Comparison of ENCODE assay signal across 8 cellular contexts in genomic region chr12:119780786-119781434, GRCh38.
A peak's percentile ranks its signal among the peaks of the same experiment; 100 is the strongest.
DNase-seq lines count a peak whose midpoint lies in the region; ATAC-seq, FAIRE-seq and TF ChIP-seq lines count a peak whose summit lies in the region.

No MANE protein-coding gene starts in this region.

- no peaks in the 10 kb centered on the region for H3K4me1 Mint-ChIP-seq in natural killer cell
- no peaks in the 10 kb centered on the region for H3K4me1 Mint-ChIP-seq in natural killer cell treated with Interleukin-12 subunit alpha and Interleukin-12 subunit beta and Interleukin-15 and Interleukin-18, amount 100 ng/mL, for 72 hours (ENCODE audit: low read depth in 2 of 2)
- peaks cover 6% of the 10 kb centered on the region for H3K4me1 Mint-ChIP-seq in activated T-cell treated with anti-CD3 and anti-CD28 coated beads, Interleukin-2, amount 50 U/mL, for 24 hours (ENCODE audit: low read depth)
- peaks cover 0 to 10% (median 0%) of the 10 kb centered on the region in 7 donors for H3K4me1 Mint-ChIP-seq in naive thymus-derived CD4-positive, alpha-beta T cell

- ATAC-seq in natural killer cell, result no peak
- ATAC-seq in natural killer cell treated with Interleukin-12 subunit alpha and Interleukin-12 subunit beta and Interleukin-15 and Interleukin-18, amount 100 ng/mL, for 72 hours, result no peak
- peak; percentile 67 to 85 (median 78) for ATAC-seq in pancreas
- no peak for ATAC-seq in GM21526 (IDR thresholded peaks at IDR 0.05; ENCODE audit: low FRiP score, unreplicated experiment)
- ATAC-seq in naive thymus-derived CD4-positive, alpha-beta T cell, result no peak

- H3K36me3 Mint-ChIP-seq in natural killer cell, result no peaks in the 10 kb centered on the region
- H3K36me3 Mint-ChIP-seq in natural killer cell treated with Interleukin-12 subunit alpha and Interleukin-12 subunit beta and Interleukin-15 and Interleukin-18, amount 100 ng/mL, for 72 hours, result peaks cover 4% of the 10 kb centered on the region
- peaks cover 30% of the 10 kb centered on the region for H3K36me3 Mint-ChIP-seq in activated T-cell treated with anti-CD3 and anti-CD28 coated beads, Interleukin-2, amount 50 U/mL, for 24 hours (ENCODE audit: low read depth)
- peaks cover 0 to 28% (median 10%) of the 10 kb centered on the region in 5 donors for H3K36me3 Mint-ChIP-seq in naive thymus-derived CD4-positive, alpha-beta T cell

- no peak overlapping the region for H3K4me3 Mint-ChIP-seq in natural killer cell
- H3K4me3 Mint-ChIP-seq in natural killer cell treated with Interleukin-12 subunit alpha and Interleukin-12 subunit beta and Interleukin-15 and Interleukin-18, amount 100 ng/mL, for 72 hours, result no peak overlapping the region
- no peak overlapping the region for H3K4me3 Mint-ChIP-seq in activated T-cell treated with anti-CD3 and anti-CD28 coated beads, Interleukin-2, amount 50 U/mL, for 24 hours
- no peak overlapping the region for H3K4me3 Mint-ChIP-seq in naive thymus-derived CD4-positive, alpha-beta T cell

- no peaks in the 10 kb centered on the region for H3K9me3 Mint-ChIP-seq in natural killer cell
- H3K9me3 Mint-ChIP-seq in natural killer cell treated with Interleukin-12 subunit alpha and Interleukin-12 subunit beta and Interleukin-15 and Interleukin-18, amount 100 ng/mL, for 72 hours, result no peaks in the 10 kb centered on the region
- no peaks in the 10 kb centered on the region for H3K9me3 Mint-ChIP-seq in activated T-cell treated with anti-CD3 and anti-CD28 coated beads, Interleukin-2, amount 50 U/mL, for 24 hours
- peaks cover 0 to 7% (median 2%) of the 10 kb centered on the region in 11 donors for H3K9me3 Mint-ChIP-seq in naive thymus-derived CD4-positive, alpha-beta T cell

- H3K36me3 ChIP-seq in pancreas, result no peaks in the 10 kb centered on the region
- H3K36me3 ChIP-seq in naive thymus-derived CD4-positive, alpha-beta T cell (ENCODE audit: control insufficient read depth in 2 of 3, insufficient read depth in 3 of 3, low read length in 3 of 3), result no peaks in the 10 kb centered on the region

- CTCF ChIA-PET in naive thymus-derived CD4-positive, alpha-beta T cell (lab: Charles Lee), result no interaction called here

- H3K27me3 Mint-ChIP-seq in natural killer cell (ENCODE audit: low read depth in 2 of 2), result no peaks in the 10 kb centered on the region
- no peaks in the 10 kb centered on the region for H3K27me3 Mint-ChIP-seq in natural killer cell treated with Interleukin-12 subunit alpha and Interleukin-12 subunit beta and Interleukin-15 and Interleukin-18, amount 100 ng/mL, for 72 hours
- H3K27me3 Mint-ChIP-seq in activated T-cell treated with anti-CD3 and anti-CD28 coated beads, Interleukin-2, amount 50 U/mL, for 24 hours, result no peaks in the 10 kb centered on the region
- no peaks in the 10 kb centered on the region for H3K27me3 Mint-ChIP-seq in naive thymus-derived CD4-positive, alpha-beta T cell

- 29 to 30% methylated on average over 8 of the region's 8 CpGs for WGBS in pancreas, 2 donors

- TF ChIP-seq CTCF in natural killer cell (IDR thresholded peaks at IDR 0.05), result peak; percentile 30
- TF ChIP-seq CTCF in epithelial cell of proximal tubule (conservative IDR thresholded peaks at IDR 0.05; ENCODE audit: low read depth, low read length), result peak; percentile 97
- peak; percentile 60 to 71 (median 69) for TF ChIP-seq CTCF in pancreas (IDR thresholded peaks at IDR 0.05)

- no peaks in the 10 kb centered on the region for H3K9me3 ChIP-seq in pancreas
- H3K9me3 ChIP-seq in naive thymus-derived CD4-positive, alpha-beta T cell (ENCODE audit: control insufficient read depth in 2 of 3, low read length in 3 of 3), result no peaks in the 10 kb centered on the region

- H3K4me1 ChIP-seq in pancreas, result no peaks in the 10 kb centered on the region
- H3K4me1 ChIP-seq in naive thymus-derived CD4-positive, alpha-beta T cell (ENCODE audit: control insufficient read depth in 2 of 2, insufficient read depth in 2 of 2, low read length in 2 of 2), result no peaks in the 10 kb centered on the region

- DNase-seq in natural killer cell, result no peak
- no peak for DNase-seq in natural killer cell treated with Interleukin-12 subunit alpha and Interleukin-12 subunit beta and Interleukin-15 and Interleukin-18, amount 100 ng/mL, for 72 hours (ENCODE audit: low spot score)
- DNase-seq in NCI-H774 (lab: John Stamatoyannopoulos, UW), result peak; percentile 43
- DNase-seq in epithelial cell of proximal tubule (ENCODE audit: low read depth), result no peak
- DNase-seq in pancreas, result peak in 5 of 6 donors; percentile 16 to 66 (median 52)
- no peak for DNase-seq in activated T-cell treated with anti-CD3 and anti-CD28 coated beads, Interleukin-2, amount 50 U/mL, for 24 hours
- no peak for DNase-seq in naive thymus-derived CD4-positive, alpha-beta T cell

- no peak overlapping the region for H3K27ac ChIP-seq in pancreas
- H3K27ac ChIP-seq in naive thymus-derived CD4-positive, alpha-beta T cell (ENCODE audit: low read depth, low read length), result no peak overlapping the region

- POLR2A ChIA-PET in naive thymus-derived CD4-positive, alpha-beta T cell (lab: Charles Lee), result no interaction called here

- H3K27me3 ChIP-seq in pancreas, result no peaks in the 10 kb centered on the region
- no peaks in the 10 kb centered on the region for H3K27me3 ChIP-seq in naive thymus-derived CD4-positive, alpha-beta T cell (ENCODE audit: control insufficient read depth in 2 of 2, insufficient read depth in 2 of 2, low read length in 2 of 2)

- peak overlapping the region; percentile 10 for H3K4me3 ChIP-seq in epithelial cell of proximal tubule (ENCODE audit: low read depth, low read length)
- H3K4me3 ChIP-seq in pancreas, result no peak overlapping the region
- no peak overlapping the region for H3K4me3 ChIP-seq in naive thymus-derived CD4-positive, alpha-beta T cell (ENCODE audit: low read length)

- FAIRE-seq in pancreas (lab: Jason Lieb, UNC), result peak; percentile 17

- H3K27ac Mint-ChIP-seq in natural killer cell, result no peak overlapping the region
- H3K27ac Mint-ChIP-seq in natural killer cell treated with Interleukin-12 subunit alpha and Interleukin-12 subunit beta and Interleukin-15 and Interleukin-18, amount 100 ng/mL, for 72 hours, result no peak overlapping the region
- H3K27ac Mint-ChIP-seq in activated T-cell treated with anti-CD3 and anti-CD28 coated beads, Interleukin-2, amount 50 U/mL, for 24 hours, result no peak overlapping the region
- H3K27ac Mint-ChIP-seq in naive thymus-derived CD4-positive, alpha-beta T cell, result no peak overlapping the region

- intact Hi-C loops in natural killer cell (cut with micrococcal nuclease) (no loop called here), pancreas (cut with DNase I) (loop anchor here in 1 of 3 donors (10.0 kb wide), 1 partner anchor 116 kb away; the partner anchor contains the start of gene PRKAB1)
- intact Hi-C loops in naive thymus-derived CD4-positive, alpha-beta T cell (cut with micrococcal nuclease), result no loop called here

Comparison
In these comparisons a context has a peak if more than half of its experiments do, and no peak if none do; other contexts are left out.
1. ATAC-seq: peak in pancreas (4 of 4); none in natural killer cell (0 of 3), natural killer cell treated with Interleukin-12 subunit alpha and Interleukin-12 subunit beta and Interleukin-15 and Interleukin-18, amount 100 ng/mL, for 72 hours (0 of 2), GM21526 (single experiment) and naive thymus-derived CD4-positive, alpha-beta T cell (single experiment).
2. DNase-seq: peak in NCI-H774 (single experiment) and pancreas (5 of 6); none in natural killer cell (single experiment), natural killer cell treated with Interleukin-12 subunit alpha and Interleukin-12 subunit beta and Interleukin-15 and Interleukin-18, amount 100 ng/mL, for 72 hours (single experiment), epithelial cell of proximal tubule (single experiment), activated T-cell treated with anti-CD3 and anti-CD28 coated beads, Interleukin-2, amount 50 U/mL, for 24 hours (single experiment) and naive thymus-derived CD4-positive, alpha-beta T cell (0 of 9).
3. CTCF ChIP-seq: peak in every context shown above with its lines; median percentile 97 in epithelial cell of proximal tubule; 69 in pancreas; 30 in natural killer cell.